ENCODE assay signal across 19 cellular contexts in genomic region chr14:57820581-57820980, GRCh38. TPM values are rescaled to one million over a fixed set of nuclear protein-coding genes. Genes with fewer than 3 reads are reported as not detected.
A peak's percentile ranks its signal among the peaks of the same experiment; 100 is the strongest.
DNase-seq lines count a peak whose midpoint lies in the region; FAIRE-seq and TF ChIP-seq lines count a peak whose summit lies in the region.
"Had no signal": no experiment of that assay in that cellular context is flagged by ENCODE, and none has a peak within 500 bp of the region (broad histone marks: within the 10 kb centered on the region; RNA-seq: fewer than 3 reads in every experiment).

No MANE protein-coding gene starts in this region.

- no peaks in the 10 kb centered on the region for H3K9me3 ChIP-seq in adrenal gland (replicated peaks in 1 of 3)

- CTCF ChIA-PET in Calu3 (lab: Charles Lee) = no interaction called here

- DNase-seq in AG10803 (ENCODE audit: low read depth) (peak; percentile 15), HTR-8/SVneo (ENCODE audit: insufficient read length, low spot score) (no peak), bronchial epithelial cell (ENCODE audit: low read depth) (peak; percentile 52), kidney tubule cell (ENCODE audit: low spot score) (peak; percentile 49), Calu3 (no peak), adrenal gland (no peak), caudate nucleus (lab: John Stamatoyannopoulos, UW) (no peak), NCI-H510A treated with DMSO at 0.1 percent for 48 hours (lab: John Stamatoyannopoulos, UW) (no peak)
- DNase-seq: CD8-positive, alpha-beta T cell; DMS 273 treated with DMSO at 0.1 percent for 48 hours; DMS53; DND-41; EL; HCEC 1CT had no signal

- intact Hi-C loops in Calu3 (cut with micrococcal nuclease; ENCODE audit: unreplicated experiment) = no loop called here
- intact Hi-C loops in adrenal gland (cut with DNase I) = no loop called here

- H3K36me3 ChIP-seq in bronchial epithelial cell (ENCODE audit: control insufficient read depth, insufficient read depth, low read length) (no peaks in the 10 kb centered on the region), adrenal gland (replicated peaks in 1 of 2) (no peaks in the 10 kb centered on the region)
- H3K36me3 ChIP-seq: BLaER1 had no signal

- TF ChIP-seq CTCF in AG10803 (conservative IDR thresholded peaks at IDR 0.05; ENCODE audit: low read length) = no peak
- TF ChIP-seq CTCF in bronchial epithelial cell (IDR thresholded peaks at IDR 0.05; ENCODE audit: insufficient read depth, low read length, severe bottlenecking) = no peak
- TF ChIP-seq CTCF in Calu3 (IDR thresholded peaks at IDR 0.05; ENCODE audit: unreplicated experiment) = no peak
- no peak for TF ChIP-seq CTCF in adrenal gland (IDR thresholded peaks at IDR 0.05)

- peaks cover 26% of the 10 kb centered on the region for H3K27me3 Mint-ChIP-seq in Calu3 (ENCODE audit: unreplicated experiment)

- H3K4me1 Mint-ChIP-seq in Calu3 (ENCODE audit: low read depth, unreplicated experiment) = no peaks in the 10 kb centered on the region

- 71 to 80% (median 77%) methylated on average over 2 of the region's 2 CpGs for WGBS in adrenal gland, 4 donors

- H3K27me3 ChIP-seq in bronchial epithelial cell (ENCODE audit: control insufficient read depth, insufficient read depth, low read length) (no peaks in the 10 kb centered on the region), adrenal gland (peaks cover 8% of the 10 kb centered on the region)
- H3K27me3 ChIP-seq: BLaER1 had no signal

- no peaks in the 10 kb centered on the region for H3K36me3 Mint-ChIP-seq in Calu3 (ENCODE audit: insufficient read depth, unreplicated experiment)
- H3K36me3 Mint-ChIP-seq: CD8-positive, alpha-beta T cell had no signal

- H3K4me1 ChIP-seq in adrenal gland (replicated peaks in 1 of 2) = no peaks in the 10 kb centered on the region
- H3K4me1 ChIP-seq: BLaER1 had no signal

- H3K9me3 Mint-ChIP-seq in Calu3 (ENCODE audit: low read depth, unreplicated experiment) = no peaks in the 10 kb centered on the region

- FAIRE-seq in HTR-8/SVneo (lab: Jason Lieb, UNC) (peak; percentile 38), bronchial epithelial cell (lab: Jason Lieb, UNC) (no peak)
- FAIRE-seq: GM12878, H54 had no signal

- H3K4me3 ChIP-seq in AG10803 (ENCODE audit: low read length) = no peak overlapping the region
- no peak overlapping the region for H3K4me3 ChIP-seq in bronchial epithelial cell (ENCODE audit: low read depth, low read length)
- H3K4me3 ChIP-seq in adrenal gland = no peak overlapping the region
- H3K4me3 ChIP-seq: BLaER1, GM12878 had no signal

- H3K4me3 Mint-ChIP-seq in Calu3 (ENCODE audit: low read depth, unreplicated experiment) = no peak overlapping the region
- H3K4me3 Mint-ChIP-seq: CD8-positive, alpha-beta T cell had no signal

- H3K27ac Mint-ChIP-seq in Calu3 (ENCODE audit: unreplicated experiment) = no peak overlapping the region
- H3K27ac Mint-ChIP-seq: CD8-positive, alpha-beta T cell had no signal

- H3K27ac ChIP-seq in adrenal gland (no peak overlapping the region), caudate nucleus (ENCODE audit: low read depth, low read length) (no peak overlapping the region)
- H3K27ac ChIP-seq: BLaER1 had no signal

- no peak for TF ChIP-seq POLR2A in adrenal gland (IDR thresholded peaks at IDR 0.05)

- BruUV-seq in Calu3 (replicated peaks; lab: Mats Ljungman, UMichigan) = no TSS peak

RNA-seq across cellular contexts. Expression of gene SLC35F4, which starts 45.3 kb away (rescaled TPM):
- not detected in 2 replicates for total RNA-seq in bronchial epithelial cell
- not detected in 2 replicates for total RNA-seq in Calu3 (2022)
- total RNA-seq in adrenal gland = not detected
- polyA plus RNA-seq in adrenal gland = not detected
- total RNA-seq: A172; CD8-positive, alpha-beta T cell; GM12878; HT-29 had no signal

Comparison
In these comparisons a context has a peak if more than half of its experiments do, and no peak if none do; other contexts are left out.
1. DNase-seq: peak in AG10803 (single experiment), bronchial epithelial cell (single experiment) and kidney tubule cell (single experiment); none in HTR-8/SVneo (single experiment), Calu3 (single experiment), adrenal gland (0 of 7), caudate nucleus (0 of 61) and NCI-H510A treated with DMSO at 0.1 percent for 48 hours (single experiment).